ENCODE assay signal across 8 cellular contexts in the genomic region with DNA sequence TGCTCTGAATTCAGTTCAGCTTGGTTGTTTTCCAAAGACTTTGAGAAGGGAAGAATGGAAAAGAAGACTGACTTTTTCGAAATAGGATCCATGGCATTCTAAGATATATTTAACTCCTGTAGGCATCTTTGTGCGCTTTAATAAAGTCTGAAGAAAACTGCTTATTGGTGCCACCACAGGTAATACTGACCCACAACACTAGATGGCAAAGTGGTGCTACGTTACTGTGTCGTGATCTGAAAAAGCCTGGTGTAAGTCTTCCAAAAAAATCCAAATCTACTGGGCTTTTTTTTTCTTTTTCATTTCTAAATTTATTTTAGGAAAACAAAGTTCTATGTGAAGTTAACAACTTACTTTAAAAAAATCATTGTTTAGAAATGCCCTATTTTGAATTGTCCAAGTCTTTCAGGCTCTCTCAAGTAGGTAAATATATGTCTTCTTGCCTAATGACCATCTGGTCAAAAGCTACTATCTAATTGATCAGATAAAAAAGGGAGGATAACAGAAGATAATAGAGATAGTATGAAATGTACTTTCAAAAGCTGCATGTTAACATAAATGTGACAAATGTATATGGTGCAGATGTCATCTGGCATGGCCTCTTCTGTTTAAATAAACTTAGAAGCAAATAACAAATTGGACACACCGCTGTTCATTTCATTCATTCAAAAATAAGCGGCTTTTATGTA. TPM values are rescaled to one million over a fixed set of nuclear protein-coding genes. Genes with fewer than 3 reads are reported as not detected.
A peak's percentile ranks its signal among the peaks of the same experiment; 100 is the strongest.
DNase-seq lines count a peak whose midpoint lies in the region; ATAC-seq and TF ChIP-seq lines count a peak whose summit lies in the region.

No MANE protein-coding gene starts in this region.

- no peaks in the 10 kb centered on the region for H3K9me3 ChIP-seq in upper lobe of left lung

- no peak for TF ChIP-seq POLR2A in upper lobe of left lung (IDR thresholded peaks at IDR 0.05)

- no peaks in the 10 kb centered on the region for H3K27me3 ChIP-seq in upper lobe of left lung

- H3K4me3 ChIP-seq in upper lobe of left lung: no peak overlapping the region

- 25 to 33% methylated on average over 6 of the region's 6 CpGs for WGBS in upper lobe of left lung, 2 donors

- DNase-seq in activated CD8-positive, alpha-beta memory T cell treated with anti-CD3 and anti-CD28 coated beads, Interleukin-2, amount 50 U/mL, for 4 hours: peak; percentile 29
- no peak for DNase-seq in activated CD8-positive, alpha-beta memory T cell treated with anti-CD3 and anti-CD28 coated beads for 24 hours
- DNase-seq in M059J (ENCODE audit: low read depth) (peak; percentile 42), SK-N-DZ (ENCODE audit: low spot score) (peak; percentile 69), dedifferentiated amniotic fluid mesenchymal stem cell (ENCODE audit: extremely low spot score) (peak; percentile 30), midbrain (lab: John Stamatoyannopoulos, UW) (peak; percentile 29), upper lobe of left lung (no peak), GM19238 (ENCODE audit: insufficient read length, low spot score) (no peak)

- H3K36me3 ChIP-seq in upper lobe of left lung: no peaks in the 10 kb centered on the region

- peak; percentile 51 to 67 (median 56) for TF ChIP-seq CTCF in upper lobe of left lung (IDR thresholded peaks at IDR 0.05)

- no peak for TF ChIP-seq EP300 in upper lobe of left lung (IDR thresholded peaks at IDR 0.05)

- no peaks in the 10 kb centered on the region for H3K4me1 ChIP-seq in upper lobe of left lung

- ATAC-seq in upper lobe of left lung (ENCODE audit: low FRiP score in 2 of 2): no peak

- H3K27ac ChIP-seq in upper lobe of left lung: no peak overlapping the region

RNA-seq across cellular contexts. Expression of a gene that starts 47.0 kb away (rescaled TPM):
- 46.7 and 62.4 TPM in 2 replicates for total RNA-seq in M059J (2014; rRNA removed; shearing (Covaris generic))
- polyA plus RNA-seq in SK-N-DZ (2014; cell fraction: cytosol; rRNA removed): 85.1 and 89.2 TPM in 2 replicates
- 47.8 and 53.1 TPM in 2 replicates for polyA plus RNA-seq in SK-N-DZ (2014; cell fraction: nucleus; rRNA removed)
- total RNA-seq in upper lobe of left lung: 100 to 1,000 TPM in 5 of 6 donors, 10 to 100 TPM in 1; 88.0 to 187 (median 121) TPM

Comparison
In these comparisons a context has a peak if more than half of its experiments do, and no peak if none do; other contexts are left out.
1. DNase-seq: peak in activated CD8-positive, alpha-beta memory T cell treated with anti-CD3 and anti-CD28 coated beads, Interleukin-2, amount 50 U/mL, for 4 hours (single experiment), M059J (single experiment), SK-N-DZ (single experiment), dedifferentiated amniotic fluid mesenchymal stem cell (single experiment) and midbrain (single experiment); none in activated CD8-positive, alpha-beta memory T cell treated with anti-CD3 and anti-CD28 coated beads for 24 hours (single experiment), upper lobe of left lung (0 of 2) and GM19238 (single experiment).